ENCODE assay signal across 8 cellular contexts in genomic region chr14:24436355-24437019, GRCh38. TPM values are rescaled to one million over a fixed set of nuclear protein-coding genes. Genes with fewer than 3 reads are reported as not detected.
DNase-seq lines count a peak whose midpoint lies in the region; ATAC-seq, FAIRE-seq and TF ChIP-seq lines count a peak whose summit lies in the region.

No MANE protein-coding gene starts in this region.

- intact Hi-C loops in mammary epithelial cell (cut with micrococcal nuclease), result loop anchor here (1.0 kb wide), 2 partner anchors 71 to 103 kb away; no protein-coding TSS in a partner anchor

- no TSS peak for BruUV-seq in mammary epithelial cell (replicated peaks; lab: Mats Ljungman, UMichigan)

- no peak overlapping the region for H3K27ac ChIP-seq in mammary epithelial cell (ENCODE audit: insufficient read depth, low read depth, low read length)
- H3K27ac ChIP-seq in keratinocyte (ENCODE audit: control insufficient read depth, insufficient read depth, low read length), result no peak overlapping the region

- H3K79me2 ChIP-seq in mammary epithelial cell (ENCODE audit: insufficient read depth, low read length) (peaks cover 54% of the 10 kb centered on the region), keratinocyte (ENCODE audit: control insufficient read depth, insufficient read depth, low read length) (peaks cover 28% of the 10 kb centered on the region)

- DNase-seq in AG09319 (ENCODE audit: extremely low read depth, low read depth) (no peak), LHCN-M2 (ENCODE audit: low read depth) (peak; percentile 81), RPMI8226 (peak; percentile 52), mammary epithelial cell (peak; percentile 56), keratinocyte (ENCODE audit: low read depth, low spot score) (no peak)
- peak; percentile 50 for DNase-seq in stimulated activated CD4-positive, alpha-beta T cell treated with anti-CD3 and anti-CD28 coated beads, Interleukin-4, amount 100 ng/mL, for 24 hours

- TF ChIP-seq CTCF in AG09319 (IDR thresholded peaks at IDR 0.05; ENCODE audit: low read depth, low read length) (peak; percentile 80), GM12873 (IDR thresholded peaks at IDR 0.05; ENCODE audit: insufficient read depth, low read depth, low read length, missing control alignments) (peak; percentile 80), mammary epithelial cell (conservative IDR thresholded peaks at IDR 0.05 in 1 of 2, IDR thresholded peaks at IDR 0.05 in 1 of 2; ENCODE audit: extremely low read depth in 1 of 2, insufficient read depth in 1 of 2, low read depth in 1 of 2, low read length in 2 of 2) (peak; percentile 69 to 73), keratinocyte (optimal IDR thresholded peaks at IDR 0.05 in 1 of 3, IDR thresholded peaks at IDR 0.05 in 1 of 3, conservative IDR thresholded peaks at IDR 0.05 in 1 of 3; ENCODE audit: extremely low read depth in 1 of 3, insufficient read depth in 2 of 3, low read length in 3 of 3) (peak; percentile 54 to 83 (median 66))

- H3K9me1 ChIP-seq in keratinocyte (ENCODE audit: control insufficient read depth, extremely low read depth, insufficient read depth, low read length), result no peaks in the 10 kb centered on the region

- dilution Hi-C loops in mammary epithelial cell (cut with HindIII; ENCODE audit: low sequenced_read_pairs) (loop anchor here (5.0 kb wide), 1 partner anchor 99 kb away; the partner anchor contains the start of genes ADCY4 and RIPK3), keratinocyte (cut with MboI; ENCODE audit: extremely low pct_ligation_motif_present, low sequenced_read_pairs) (no loop called here)

- H3K9me3 ChIP-seq in mammary epithelial cell (replicated peaks; ENCODE audit: insufficient read depth, low read length) (no peaks in the 10 kb centered on the region), keratinocyte (ENCODE audit: control insufficient read depth, low read depth, low read length) (no peaks in the 10 kb centered on the region)

- peak; percentile 43 for FAIRE-seq in keratinocyte (lab: Jason Lieb, UNC)

- in situ Hi-C loops in mammary epithelial cell (cut with MboI; ENCODE audit: low sequenced_read_pairs in 2 of 2), result no loop called here

- H3K36me3 ChIP-seq in mammary epithelial cell (ENCODE audit: insufficient read depth, low read length) (peaks cover 35% of the 10 kb centered on the region), keratinocyte (ENCODE audit: control insufficient read depth in 2 of 2, extremely low read depth in 1 of 2, insufficient read depth in 2 of 2, low read length in 2 of 2) (peaks cover 50 to 74% of the 10 kb centered on the region in 2 experiments)

- no peak for ATAC-seq in GM21528 (IDR thresholded peaks at IDR 0.05; ENCODE audit: low FRiP score, unreplicated experiment)

- 60% methylated on average over 5 of the region's 5 CpGs for WGBS in mammary epithelial cell (ENCODE audit: low coverage, missing lambda C conversion rate)

- H2AFZ ChIP-seq in mammary epithelial cell (ENCODE audit: low read depth, low read length), result no peak overlapping the region
- no peak overlapping the region for H2AFZ ChIP-seq in keratinocyte (ENCODE audit: control insufficient read depth, low read length)

- peaks cover 14% of the 10 kb centered on the region for H3K4me1 ChIP-seq in mammary epithelial cell (ENCODE audit: insufficient read depth, low read length)
- peaks cover 16% of the 10 kb centered on the region for H3K4me1 ChIP-seq in keratinocyte (ENCODE audit: control insufficient read depth, extremely low read depth, insufficient read depth, low read length)

- H3K4me2 ChIP-seq in mammary epithelial cell (ENCODE audit: insufficient read depth, low read depth, low read length), result no peak overlapping the region
- no peak overlapping the region for H3K4me2 ChIP-seq in keratinocyte (ENCODE audit: control insufficient read depth, extremely low read depth, insufficient read depth, low read depth, low read length)

- H4K20me1 ChIP-seq in mammary epithelial cell (ENCODE audit: insufficient read depth, low read length) (no peaks in the 10 kb centered on the region), keratinocyte (ENCODE audit: control insufficient read depth, extremely low read depth, insufficient read depth, low read length) (no peaks in the 10 kb centered on the region)

- H3K9ac ChIP-seq in mammary epithelial cell (ENCODE audit: insufficient read depth, low read length) (no peak overlapping the region), keratinocyte (ENCODE audit: control insufficient read depth, extremely low read depth, insufficient read depth, low read length) (no peak overlapping the region)

- H3K27me3 ChIP-seq in mammary epithelial cell (ENCODE audit: insufficient read depth, low read length) (no peaks in the 10 kb centered on the region), keratinocyte (ENCODE audit: control insufficient read depth, extremely low read depth, insufficient read depth, low read length) (no peaks in the 10 kb centered on the region)

- CTCF ChIA-PET in mammary epithelial cell (lab: Charles Lee; ENCODE audit: low non-redundant PET), result interaction anchor here (0.6 to 2.0 kb wide), 3 partner anchors 75 to 103 kb away, joined by 3 to 10 read pairs (median 6); no protein-coding TSS in a partner anchor

- H3K4me3 ChIP-seq in mammary epithelial cell (replicated peaks in 1 of 3; ENCODE audit: insufficient read depth in 1 of 3, low read depth in 2 of 3, low read length in 3 of 3) (no peak overlapping the region), keratinocyte (ENCODE audit: control insufficient read depth in 2 of 3, extremely low read depth in 1 of 3, insufficient read depth in 2 of 3, low read depth in 1 of 3, low read length in 3 of 3) (no peak overlapping the region)

RNA-seq across cellular contexts. Expression of gene SDR39U1, which starts 6.1 kb away (rescaled TPM):
- total RNA-seq in LHCN-M2 (2014; rRNA removed) (22.3 and 26.6 TPM in 2 replicates), mammary epithelial cell (10 to 100 TPM in 1 of 2 donors, 1 to 10 TPM in 1; 8.8 to 39.1 TPM)
- 42.8 TPM for polyA plus RNA-seq in LHCN-M2 (2012)
- polyA plus RNA-seq in mammary epithelial cell (40.2 TPM), keratinocyte (25.3 to 31.1 TPM (median 27.4 TPM) in 3 replicates)
- polyA minus RNA-seq in mammary epithelial cell (9.8 TPM), keratinocyte (7.9 to 14.1 TPM (median 8.1 TPM) in 3 replicates)
- polyA plus RNA-seq in keratinocyte (2011; ENCODE audit: low read depth), result 1.6 TPM
- 12.9 and 25.7 TPM in 2 replicates for polyA plus RNA-seq in keratinocyte (2011; cell fraction: cytosol; rRNA removed)
- 82.1 and 87.4 TPM in 2 replicates for polyA plus RNA-seq in keratinocyte (2011; cell fraction: nucleus; rRNA removed)
- polyA plus RNA-seq in keratinocyte (2012; ENCODE audit: low replicate concordance), result 23.7 and 29.3 TPM in 2 replicates
- polyA minus RNA-seq in keratinocyte (2011; cell fraction: cytosol; rRNA and poly(A)+ RNA removed), result 14.2 TPM
- 7.8 and 9.8 TPM in 2 replicates for polyA minus RNA-seq in keratinocyte (2011; cell fraction: nucleus; rRNA and poly(A)+ RNA removed)

RNA-seq across cellular contexts. Expression of gene KHNYN, which starts 6.7 kb away (rescaled TPM):
- total RNA-seq in LHCN-M2 (2014; rRNA removed) (27.0 and 29.7 TPM in 2 replicates), mammary epithelial cell (10 to 100 TPM; 60.2 to 75.0 TPM)
- 17.2 TPM for polyA plus RNA-seq in LHCN-M2 (2012)
- polyA plus RNA-seq in mammary epithelial cell (16.7 TPM), keratinocyte (20.4 to 26.0 TPM (median 25.6 TPM) in 3 replicates)
- polyA minus RNA-seq in mammary epithelial cell (34.9 TPM), keratinocyte (30.4 to 55.1 TPM (median 36.3 TPM) in 3 replicates)
- polyA plus RNA-seq in keratinocyte (2011; ENCODE audit: low read depth), result 11.0 TPM
- 19.1 and 19.4 TPM in 2 replicates for polyA plus RNA-seq in keratinocyte (2011; cell fraction: cytosol; rRNA removed)
- 59.1 and 62.5 TPM in 2 replicates for polyA plus RNA-seq in keratinocyte (2011; cell fraction: nucleus; rRNA removed)
- polyA plus RNA-seq in keratinocyte (2012; ENCODE audit: low replicate concordance), result 29.5 and 38.1 TPM in 2 replicates
- 18.2 TPM for polyA minus RNA-seq in keratinocyte (2011; cell fraction: cytosol; rRNA and poly(A)+ RNA removed)
- polyA minus RNA-seq in keratinocyte (2011; cell fraction: nucleus; rRNA and poly(A)+ RNA removed), result 30.8 and 40.9 TPM in 2 replicates

RNA-seq across cellular contexts. Expression of gene CBLN3, which starts 7.0 kb away (rescaled TPM):
- total RNA-seq in LHCN-M2 (2014; rRNA removed) (1.3 and 1.9 TPM in 2 replicates), mammary epithelial cell (1 to 10 TPM; 1.3 to 3.1 TPM)
- 2.2 TPM for polyA plus RNA-seq in LHCN-M2 (2012)
- polyA plus RNA-seq in mammary epithelial cell (0.78 TPM), keratinocyte (1.1 to 1.8 TPM (median 1.6 TPM) in 3 replicates)
- polyA minus RNA-seq in mammary epithelial cell (not detected), keratinocyte (0.26 to 1.6 TPM (median 0.59 TPM) in 3 replicates)
- 0.26 TPM for polyA plus RNA-seq in keratinocyte (2011; ENCODE audit: low read depth)
- 0.83 and 1.0 TPM in 2 replicates for polyA plus RNA-seq in keratinocyte (2011; cell fraction: cytosol; rRNA removed)
- 7.6 and 8.3 TPM in 2 replicates for polyA plus RNA-seq in keratinocyte (2011; cell fraction: nucleus; rRNA removed)
- polyA plus RNA-seq in keratinocyte (2012; ENCODE audit: low replicate concordance), result 0.65 and 1.2 TPM in 2 replicates
- polyA minus RNA-seq in keratinocyte (2011; cell fraction: cytosol; rRNA and poly(A)+ RNA removed), result not detected
- 0.32 and 1.1 TPM in 2 replicates for polyA minus RNA-seq in keratinocyte (2011; cell fraction: nucleus; rRNA and poly(A)+ RNA removed)

RNA-seq across cellular contexts. Expression of gene NYNRIN, which starts 37.7 kb away (rescaled TPM):
- total RNA-seq in LHCN-M2 (2014; rRNA removed), result 0.06 TPM in 2 replicates
- 0.23 TPM for polyA plus RNA-seq in LHCN-M2 (2012)
- 10 to 100 TPM in 1 of 2 donors, 1 to 10 TPM in 1; 2.7 to 15.0 TPM for total RNA-seq in mammary epithelial cell
- 2.4 TPM for polyA plus RNA-seq in mammary epithelial cell
- 3.9 TPM for polyA minus RNA-seq in mammary epithelial cell
- 4.9 to 9.0 TPM (median 6.5 TPM) in 3 replicates for polyA plus RNA-seq in keratinocyte
- polyA plus RNA-seq in keratinocyte (2011; ENCODE audit: low read depth), result 1.2 TPM
- polyA plus RNA-seq in keratinocyte (2011; cell fraction: cytosol; rRNA removed), result 3.4 and 4.3 TPM in 2 replicates
- 22.8 and 30.1 TPM in 2 replicates for polyA plus RNA-seq in keratinocyte (2011; cell fraction: nucleus; rRNA removed)
- 4.4 and 6.6 TPM in 2 replicates for polyA plus RNA-seq in keratinocyte (2012; ENCODE audit: low replicate concordance)
- 10.8 to 22.1 TPM (median 18.5 TPM) in 3 replicates for polyA minus RNA-seq in keratinocyte
- polyA minus RNA-seq in keratinocyte (2011; cell fraction: cytosol; rRNA and poly(A)+ RNA removed), result 10.9 TPM
- polyA minus RNA-seq in keratinocyte (2011; cell fraction: nucleus; rRNA and poly(A)+ RNA removed), result 25.7 and 35.4 TPM in 2 replicates

Comparison
In these comparisons a context has a peak if more than half of its experiments do, and no peak if none do; other contexts are left out.
1. DNase-seq: peak in LHCN-M2 (single experiment), RPMI8226 (single experiment), mammary epithelial cell (single experiment) and stimulated activated CD4-positive, alpha-beta T cell treated with anti-CD3 and anti-CD28 coated beads, Interleukin-4, amount 100 ng/mL, for 24 hours (single experiment); none in AG09319 (single experiment) and keratinocyte (single experiment).
2. Peak in every context shown above with its lines, with median percentiles within 50 percentile points of each other: CTCF ChIP-seq.